Comparison of ENCODE assay signal across 12 cellular contexts in the genomic region with DNA sequence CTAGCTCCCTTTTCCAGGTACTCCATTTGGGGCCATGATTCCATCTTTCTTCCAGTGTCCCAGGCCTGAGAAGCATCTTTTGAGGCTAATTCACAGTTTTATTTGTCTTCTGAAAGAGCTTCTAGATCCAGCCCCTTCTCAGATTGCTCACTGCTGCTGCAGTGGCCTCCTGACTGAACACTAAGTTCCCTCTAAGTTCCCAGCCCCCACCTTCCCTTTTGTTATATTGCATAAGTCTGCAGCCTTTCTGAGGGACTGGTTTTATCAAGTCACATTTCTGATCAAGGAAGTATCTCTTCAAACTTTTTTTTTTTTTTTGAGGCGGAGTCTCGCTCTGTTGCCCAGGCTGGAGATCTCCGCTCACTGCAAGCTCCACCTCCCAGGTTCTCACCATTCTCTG. TPM values are rescaled to one million over a fixed set of nuclear protein-coding genes. Genes with fewer than 3 reads are reported as not detected.
A peak's percentile ranks its signal among the peaks of the same experiment; 100 is the strongest.
DNase-seq lines count a peak whose midpoint lies in the region; ATAC-seq and TF ChIP-seq lines count a peak whose summit lies in the region.
"Had no signal": no experiment of that assay in that cellular context is flagged by ENCODE, and none has a peak within 500 bp of the region (broad histone marks: within the 10 kb centered on the region; RNA-seq: fewer than 3 reads in every experiment).

No MANE protein-coding gene starts in this region.

- ATAC-seq in GM19397 (IDR thresholded peaks at IDR 0.05; ENCODE audit: unreplicated experiment) = no peak
- ATAC-seq in HG03439 (IDR thresholded peaks at IDR 0.05; ENCODE audit: unreplicated experiment) = no peak
- ATAC-seq: activated T-cell treated with anti-CD3 and anti-CD28 coated beads, Interleukin-2, amount 50 U/mL, for 4 hours had no signal

- peaks cover 93% of the 10 kb centered on the region for H3K79me2 ChIP-seq in mammary epithelial cell (ENCODE audit: insufficient read depth, low read length)

- H3K9me3 Mint-ChIP-seq in CD14-positive monocyte (peaks cover 0 to 3% (median 0%) of the 10 kb centered on the region in 7 donors), osteocyte (ENCODE audit: unreplicated experiment) (no peaks in the 10 kb centered on the region)
- H3K9me3 Mint-ChIP-seq: activated T-cell treated with anti-CD3 and anti-CD28 coated beads, Interleukin-2, amount 50 U/mL, for 4 hours had no signal

- H3K4me3 ChIP-seq in fibroblast of the aortic adventitia (ENCODE audit: low read depth, low read length) (no peak overlapping the region), mammary epithelial cell (replicated peaks in 1 of 3; ENCODE audit: insufficient read depth in 1 of 3, low read depth in 2 of 3, low read length in 3 of 3) (no peak overlapping the region)

- no TSS peak for BruUV-seq in mammary epithelial cell (replicated peaks; lab: Mats Ljungman, UMichigan)

- TF ChIP-seq CTCF in CD14-positive monocyte (IDR thresholded peaks at IDR 0.05) (no peak), fibroblast of the aortic adventitia (IDR thresholded peaks at IDR 0.05; ENCODE audit: insufficient read depth, low read length) (no peak), osteocyte (IDR thresholded peaks at IDR 0.05) (no peak), mammary epithelial cell (conservative IDR thresholded peaks at IDR 0.05 in 1 of 2, IDR thresholded peaks at IDR 0.05 in 1 of 2; ENCODE audit: extremely low read depth in 1 of 2, insufficient read depth in 1 of 2, low read depth in 1 of 2, low read length in 2 of 2) (no peak)

- no peak overlapping the region for H3K27ac ChIP-seq in mammary epithelial cell (ENCODE audit: insufficient read depth, low read depth, low read length)

- no peak overlapping the region for H3K9ac ChIP-seq in mammary epithelial cell (ENCODE audit: insufficient read depth, low read length)

- H3K27me3 ChIP-seq in mammary epithelial cell (ENCODE audit: insufficient read depth, low read length) = no peaks in the 10 kb centered on the region

- H2AFZ ChIP-seq in mammary epithelial cell (ENCODE audit: low read depth, low read length) = no peak overlapping the region

- no peaks in the 10 kb centered on the region for H3K4me1 ChIP-seq in mammary epithelial cell (ENCODE audit: insufficient read depth, low read length)

- no peaks in the 10 kb centered on the region for H3K9me3 ChIP-seq in mammary epithelial cell (replicated peaks; ENCODE audit: insufficient read depth, low read length)

- H3K4me1 Mint-ChIP-seq in CD14-positive monocyte (peaks cover 29% of the 10 kb centered on the region), osteocyte (ENCODE audit: unreplicated experiment) (peaks cover 10% of the 10 kb centered on the region)

- H3K4me3 Mint-ChIP-seq in CD14-positive monocyte (peak overlapping the region; percentile 51 to 77), osteocyte (ENCODE audit: unreplicated experiment) (no peak overlapping the region)
- H3K4me3 Mint-ChIP-seq: activated T-cell treated with anti-CD3 and anti-CD28 coated beads, Interleukin-2, amount 50 U/mL, for 4 hours had no signal

- intact Hi-C loops in CD14-positive monocyte (cut with micrococcal nuclease) (no loop called here), mammary epithelial cell (cut with micrococcal nuclease) (no loop called here)

- CTCF ChIA-PET in mammary epithelial cell (lab: Charles Lee; ENCODE audit: low non-redundant PET) = interaction anchor here (0.7 kb wide), 1 partner anchor 40 kb away, joined by 13 read pairs; no protein-coding TSS in a partner anchor

- peaks cover 0 to under 1% (median 0%) of the 10 kb centered on the region in 3 donors for H3K27me3 Mint-ChIP-seq in CD14-positive monocyte (ENCODE audit: low read depth in 3 of 3)
- no peaks in the 10 kb centered on the region for H3K27me3 Mint-ChIP-seq in osteocyte (ENCODE audit: unreplicated experiment)

- DNase-seq in CD14-positive monocyte (ENCODE audit: low spot score) = peak; percentile 74
- DNase-seq in SIG-M5 treated with dmso at 0.1 percent for 504 hours (lab: John Stamatoyannopoulos, UW; ENCODE audit: unreplicated experiment) = peak; percentile 90
- peak; percentile 29 for DNase-seq in fibroblast of the aortic adventitia (ENCODE audit: low read depth)
- DNase-seq in osteocyte (ENCODE audit: extremely low spot score, unreplicated experiment) = no peak
- no peak for DNase-seq in mammary epithelial cell
- no peak for DNase-seq in NCI-H1436 (lab: John Stamatoyannopoulos, UW)
- DNase-seq: activated T-cell treated with anti-CD3 and anti-CD28 coated beads, Interleukin-2, amount 50 U/mL, for 4 hours; erythroblast; NCI-H1048; posterior cingulate gyrus had no signal

- peaks cover 51 to 79% of the 10 kb centered on the region in 2 donors for H3K36me3 Mint-ChIP-seq in CD14-positive monocyte
- H3K36me3 Mint-ChIP-seq in osteocyte (ENCODE audit: unreplicated experiment) = peaks cover 32% of the 10 kb centered on the region

- WGBS in mammary epithelial cell (ENCODE audit: low coverage, missing lambda C conversion rate) = 100% methylated on average over 1 of the region's 3 CpGs

- H3K4me2 ChIP-seq in mammary epithelial cell (ENCODE audit: insufficient read depth, low read depth, low read length) = no peak overlapping the region

- peaks cover 23% of the 10 kb centered on the region for H3K36me3 ChIP-seq in mammary epithelial cell (ENCODE audit: insufficient read depth, low read length)

- dilution Hi-C loops in mammary epithelial cell (cut with HindIII; ENCODE audit: low sequenced_read_pairs) = no loop called here

- H3K27ac Mint-ChIP-seq in CD14-positive monocyte = peak overlapping the region; percentile 89 to 98 (median 94)
- H3K27ac Mint-ChIP-seq in osteocyte (ENCODE audit: unreplicated experiment) = peak overlapping the region; percentile 24

- in situ Hi-C loops in mammary epithelial cell (cut with MboI; ENCODE audit: low sequenced_read_pairs in 2 of 2) = no loop called here

- no peaks in the 10 kb centered on the region for H4K20me1 ChIP-seq in mammary epithelial cell (ENCODE audit: insufficient read depth, low read length)

RNA-seq across cellular contexts. Expression of gene MAPRE1, which starts 10.7 kb away (rescaled TPM):
- polyA plus RNA-seq in CD14-positive monocyte (100 to 1,000 TPM; 118 to 130 TPM), mammary epithelial cell (72.7 TPM)
- total RNA-seq in fibroblast of the aortic adventitia (ENCODE audit: low replicate concordance) (66.0 and 95.6 TPM in 2 replicates), osteocyte (92.8 and 94.8 TPM in 2 replicates), mammary epithelial cell (100 to 1,000 TPM; 114 to 123 TPM)
- polyA minus RNA-seq in mammary epithelial cell = 75.8 TPM

RNA-seq across cellular contexts. Expression of gene EFCAB8, which starts 28.3 kb away (rescaled TPM):
- polyA plus RNA-seq in CD14-positive monocyte = not detected
- total RNA-seq in fibroblast of the aortic adventitia (ENCODE audit: low replicate concordance) = not detected in 2 replicates
- total RNA-seq in osteocyte = 0.64 and 0.97 TPM in 2 replicates
- total RNA-seq in mammary epithelial cell = under 1 TPM; 0.47 to 0.50 TPM
- not detected for polyA plus RNA-seq in mammary epithelial cell
- polyA minus RNA-seq in mammary epithelial cell = not detected

Comparison
In these comparisons a context has a peak if more than half of its experiments do, and no peak if none do; other contexts are left out.
1. DNase-seq: peak in CD14-positive monocyte (single experiment), SIG-M5 treated with dmso at 0.1 percent for 504 hours (single experiment) and fibroblast of the aortic adventitia (single experiment); none in osteocyte (single experiment), mammary epithelial cell (single experiment) and NCI-H1436 (single experiment).